In the genomic region with DNA sequence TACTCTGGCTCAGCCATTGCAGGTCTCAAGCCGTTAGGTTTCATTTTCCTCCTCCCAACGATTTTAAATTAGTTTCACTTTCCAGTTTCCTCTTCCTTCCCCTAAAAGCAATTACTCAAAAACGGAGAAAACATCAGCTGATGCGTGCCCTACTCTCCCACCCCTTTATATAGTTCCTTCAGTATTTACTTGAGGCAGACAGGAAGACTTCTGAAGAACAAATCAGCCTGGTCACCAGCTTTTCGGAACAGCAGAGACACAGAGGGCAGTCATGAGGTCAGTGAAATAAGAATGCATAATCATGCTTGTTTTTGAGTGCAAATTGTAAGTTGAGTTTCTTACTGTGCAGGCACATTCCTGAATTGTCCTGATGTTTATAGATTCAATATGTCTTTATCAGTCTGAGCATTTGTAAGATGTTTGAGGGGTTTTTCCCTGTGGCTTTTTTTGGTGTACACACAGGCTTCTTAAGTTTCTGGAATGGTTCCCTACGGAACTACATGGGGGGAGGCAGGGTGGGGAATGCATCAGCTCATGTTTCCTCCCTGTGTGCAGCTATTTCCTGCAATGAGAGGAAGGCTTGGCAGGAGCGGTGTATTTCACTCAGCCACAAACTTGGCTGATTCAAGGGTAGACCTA, we compare ENCODE assay signal across 8 cellular contexts. TPM values are rescaled to one million over a fixed set of nuclear protein-coding genes. Genes with fewer than 3 reads are reported as not detected.
A peak's percentile ranks its signal among the peaks of the same experiment; 100 is the strongest.
DNase-seq lines count a peak whose midpoint lies in the region; ATAC-seq and TF ChIP-seq lines count a peak whose summit lies in the region.

A gene with protein sequence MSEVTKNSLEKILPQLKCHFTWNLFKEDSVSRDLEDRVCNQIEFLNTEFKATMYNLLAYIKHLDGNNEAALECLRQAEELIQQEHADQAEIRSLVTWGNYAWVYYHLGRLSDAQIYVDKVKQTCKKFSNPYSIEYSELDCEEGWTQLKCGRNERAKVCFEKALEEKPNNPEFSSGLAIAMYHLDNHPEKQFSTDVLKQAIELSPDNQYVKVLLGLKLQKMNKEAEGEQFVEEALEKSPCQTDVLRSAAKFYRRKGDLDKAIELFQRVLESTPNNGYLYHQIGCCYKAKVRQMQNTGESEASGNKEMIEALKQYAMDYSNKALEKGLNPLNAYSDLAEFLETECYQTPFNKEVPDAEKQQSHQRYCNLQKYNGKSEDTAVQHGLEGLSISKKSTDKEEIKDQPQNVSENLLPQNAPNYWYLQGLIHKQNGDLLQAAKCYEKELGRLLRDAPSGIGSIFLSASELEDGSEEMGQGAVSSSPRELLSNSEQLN (plus strand): TSS at position 195 of the 639 bp plus-strand sequence. CDS start 77 bp downstream, at position 272.

- H3K9me3 Mint-ChIP-seq in stimulated activated naive CD8-positive, alpha-beta T cell treated with anti-CD3 and anti-CD28 coated beads, Interleukin-15, amount 100 ng/mL, for 72 hours = no peaks in the 10 kb centered on the region

- peaks cover 4 to 47% (median 22%) of the 10 kb centered on the region in 4 donors for H3K4me1 ChIP-seq in liver (ENCODE audit: control insufficient read depth in 4 of 4, insufficient read depth in 4 of 4, low read length in 3 of 4)

- peak within 1 kb of the TSS; percentile 81 to 93 for H3K4me3 Mint-ChIP-seq in stimulated activated naive CD8-positive, alpha-beta T cell treated with anti-CD3 and anti-CD28 coated beads, Interleukin-15, amount 100 ng/mL, for 72 hours

- H3K27ac Mint-ChIP-seq in stimulated activated naive CD8-positive, alpha-beta T cell treated with anti-CD3 and anti-CD28 coated beads, Interleukin-15, amount 100 ng/mL, for 72 hours = peak within 1 kb of the TSS; percentile 49 to 93

- TF ChIP-seq RAD21 in liver (IDR thresholded peaks at IDR 0.05) = peak; percentile 37 to 54

- H3K27me3 Mint-ChIP-seq in stimulated activated naive CD8-positive, alpha-beta T cell treated with anti-CD3 and anti-CD28 coated beads, Interleukin-15, amount 100 ng/mL, for 72 hours = peaks cover 30% of the 10 kb centered on the region

- ATAC-seq in HG03354 (IDR thresholded peaks at IDR 0.05; ENCODE audit: poor library complexity, severe bottlenecking, unreplicated experiment) (peak; percentile 43), GM19035 (IDR thresholded peaks at IDR 0.05; ENCODE audit: unreplicated experiment) (no peak)
- ATAC-seq in stimulated activated naive CD8-positive, alpha-beta T cell treated with anti-CD3 and anti-CD28 coated beads, Interleukin-15, amount 100 ng/mL, for 72 hours = peak; percentile 54

- H3K4me3 ChIP-seq in dorsolateral prefrontal cortex (peak within 1 kb of the TSS; percentile 18 to 75 (median 59)), liver (ENCODE audit: low read depth in 1 of 3, low read length in 3 of 3) (peak within 1 kb of the TSS; percentile 68 to 91 (median 80))

- intact Hi-C loops in dorsolateral prefrontal cortex (cut with DNase I) = loop anchor here in 1 of 2 donors (5.0 kb wide), 1 partner anchor 39 kb away; no protein-coding TSS in a partner anchor

- peaks cover 50% of the 10 kb centered on the region for H3K4me1 Mint-ChIP-seq in stimulated activated naive CD8-positive, alpha-beta T cell treated with anti-CD3 and anti-CD28 coated beads, Interleukin-15, amount 100 ng/mL, for 72 hours

- H3K36me3 ChIP-seq in liver (ENCODE audit: control insufficient read depth in 4 of 4, insufficient read depth in 3 of 4, low read depth in 1 of 4, low read length in 3 of 4) = no peaks in the 10 kb centered on the region

- peak in 10 of 56 donors; percentile 7 to 22 (median 18) for TF ChIP-seq CTCF in dorsolateral prefrontal cortex (IDR thresholded peaks at IDR 0.05 in 54 of 56, conservative IDR thresholded peaks at IDR 0.05 in 2 of 56; ENCODE audit: low read depth in 1 of 56, partially characterized antibody in 56 of 56)
- no peak for TF ChIP-seq CTCF in liver (IDR thresholded peaks at IDR 0.05; ENCODE audit: low read depth, low read length, missing input control)
- no peak for TF ChIP-seq CTCF in GM10266 (IDR thresholded peaks at IDR 0.05; ENCODE audit: control insufficient read depth, insufficient read depth, low read depth, missing control alignments)

- peak within 1 kb of the TSS; percentile 66 to 99 (median 94) for H3K27ac ChIP-seq in dorsolateral prefrontal cortex
- H3K27ac ChIP-seq in liver (ENCODE audit: low read depth in 1 of 2, low read length in 2 of 2) = peak within 1 kb of the TSS; percentile 97

- H3K9me3 ChIP-seq in liver (ENCODE audit: control insufficient read depth in 4 of 4, low read length in 3 of 4) = no peaks in the 10 kb centered on the region

- peak within 1 kb of the TSS; percentile 73 to 96 for H3K9ac ChIP-seq in liver (ENCODE audit: low read depth in 1 of 2, low read length in 2 of 2)

- H3K27me3 ChIP-seq in dorsolateral prefrontal cortex (no peaks in the 10 kb centered on the region), liver (ENCODE audit: control insufficient read depth in 4 of 4, insufficient read depth in 4 of 4, low read length in 3 of 4) (no peaks in the 10 kb centered on the region)

- DNase-seq in GM04503 (ENCODE audit: low read depth) = peak; percentile 82
- DNase-seq in SKM-1 (lab: John Stamatoyannopoulos, UW; ENCODE audit: unreplicated experiment) = peak; percentile 29
- DNase-seq in dorsolateral prefrontal cortex = peak in 7 of 10 donors; percentile 51 to 68 (median 56)
- peak in 1 of 2 donors; percentile 17 for DNase-seq in stimulated activated naive CD8-positive, alpha-beta T cell treated with anti-CD3 and anti-CD28 coated beads, Interleukin-15, amount 100 ng/mL, for 72 hours
- no peak for DNase-seq in GM10266 (ENCODE audit: extremely low spot score)

- 1% methylated on average over 7 of the region's 7 CpGs for WGBS in liver

TF ChIP-seq in liver, 16 proteins besides CTCF, POLR2A, EP300 and RAD21 (continues in another document):
- TF ChIP-seq JUND (IDR thresholded peaks at IDR 0.05) (peak; percentile 30 to 67), RXRA (IDR thresholded peaks at IDR 0.05) (peak; percentile 52 to 55), FOXA1 (IDR thresholded peaks at IDR 0.05) (no peak), YY1 (IDR thresholded peaks at IDR 0.05) (peak; percentile 92), HNF4G (IDR thresholded peaks at IDR 0.05) (no peak), NR2F2 (IDR thresholded peaks at IDR 0.05) (peak; percentile 90), FOXA2 (IDR thresholded peaks at IDR 0.05) (no peak), TAF1 (conservative IDR thresholded peaks at IDR 0.05) (peak; percentile 62), GABPA (IDR thresholded peaks at IDR 0.05 in 1 of 2, conservative IDR thresholded peaks at IDR 0.05 in 1 of 2) (peak in 1 of 2 donors; percentile 36), HNF4A (conservative IDR thresholded peaks at IDR 0.05) (peak in 1 of 2 donors; percentile 16), EGR1 (IDR thresholded peaks at IDR 0.05; ENCODE audit: low read depth in 2 of 2) (no peak), SP1 (IDR thresholded peaks at IDR 0.05) (peak; percentile 55)
- TF ChIP-seq, protein P1, sequence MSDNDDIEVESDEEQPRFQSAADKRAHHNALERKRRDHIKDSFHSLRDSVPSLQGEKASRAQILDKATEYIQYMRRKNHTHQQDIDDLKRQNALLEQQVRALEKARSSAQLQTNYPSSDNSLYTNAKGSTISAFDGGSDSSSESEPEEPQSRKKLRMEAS (IDR thresholded peaks at IDR 0.05) = peak; percentile 89
- TF ChIP-seq, protein P2, sequence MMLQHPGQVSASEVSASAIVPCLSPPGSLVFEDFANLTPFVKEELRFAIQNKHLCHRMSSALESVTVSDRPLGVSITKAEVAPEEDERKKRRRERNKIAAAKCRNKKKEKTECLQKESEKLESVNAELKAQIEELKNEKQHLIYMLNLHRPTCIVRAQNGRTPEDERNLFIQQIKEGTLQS (IDR thresholded peaks at IDR 0.05) = no peak
- TF ChIP-seq, protein P3, sequence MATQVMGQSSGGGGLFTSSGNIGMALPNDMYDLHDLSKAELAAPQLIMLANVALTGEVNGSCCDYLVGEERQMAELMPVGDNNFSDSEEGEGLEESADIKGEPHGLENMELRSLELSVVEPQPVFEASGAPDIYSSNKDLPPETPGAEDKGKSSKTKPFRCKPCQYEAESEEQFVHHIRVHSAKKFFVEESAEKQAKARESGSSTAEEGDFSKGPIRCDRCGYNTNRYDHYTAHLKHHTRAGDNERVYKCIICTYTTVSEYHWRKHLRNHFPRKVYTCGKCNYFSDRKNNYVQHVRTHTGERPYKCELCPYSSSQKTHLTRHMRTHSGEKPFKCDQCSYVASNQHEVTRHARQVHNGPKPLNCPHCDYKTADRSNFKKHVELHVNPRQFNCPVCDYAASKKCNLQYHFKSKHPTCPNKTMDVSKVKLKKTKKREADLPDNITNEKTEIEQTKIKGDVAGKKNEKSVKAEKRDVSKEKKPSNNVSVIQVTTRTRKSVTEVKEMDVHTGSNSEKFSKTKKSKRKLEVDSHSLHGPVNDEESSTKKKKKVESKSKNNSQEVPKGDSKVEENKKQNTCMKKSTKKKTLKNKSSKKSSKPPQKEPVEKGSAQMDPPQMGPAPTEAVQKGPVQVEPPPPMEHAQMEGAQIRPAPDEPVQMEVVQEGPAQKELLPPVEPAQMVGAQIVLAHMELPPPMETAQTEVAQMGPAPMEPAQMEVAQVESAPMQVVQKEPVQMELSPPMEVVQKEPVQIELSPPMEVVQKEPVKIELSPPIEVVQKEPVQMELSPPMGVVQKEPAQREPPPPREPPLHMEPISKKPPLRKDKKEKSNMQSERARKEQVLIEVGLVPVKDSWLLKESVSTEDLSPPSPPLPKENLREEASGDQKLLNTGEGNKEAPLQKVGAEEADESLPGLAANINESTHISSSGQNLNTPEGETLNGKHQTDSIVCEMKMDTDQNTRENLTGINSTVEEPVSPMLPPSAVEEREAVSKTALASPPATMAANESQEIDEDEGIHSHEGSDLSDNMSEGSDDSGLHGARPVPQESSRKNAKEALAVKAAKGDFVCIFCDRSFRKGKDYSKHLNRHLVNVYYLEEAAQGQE (IDR thresholded peaks at IDR 0.05) = peak; percentile 65

RNA-seq across cellular contexts. Expression of the gene that starts here (rescaled TPM):
- total RNA-seq in dorsolateral prefrontal cortex (100 to 1,000 TPM in 3 of 120 experiments, 10 to 100 TPM in 113, 1 to 10 TPM in 4; 8.6 to 195 (median 16.5) TPM), liver (10 to 100 TPM in 1 of 2 donors, 1 to 10 TPM in 1; 9.8 to 11.2 TPM)
- polyA plus RNA-seq in liver = 10 to 100 TPM in 1 of 2 donors, 1 to 10 TPM in 1; 9.2 to 10.9 TPM
